8 cellular contexts compared by ENCODE assay signal in genomic region chr18:32349728-32350395, GRCh38.
DNase-seq lines count a peak whose midpoint lies in the region; ATAC-seq and TF ChIP-seq lines count a peak whose summit lies in the region.

No MANE protein-coding gene starts in this region.

- DNase-seq in COLO668 (lab: John Stamatoyannopoulos, UW; ENCODE audit: unreplicated experiment) (peak; percentile 16), fibroblast of lung (ENCODE audit: low read depth in 2 of 2) (peak; percentile 98), occipital lobe (lab: John Stamatoyannopoulos, UW) (peak; percentile 18), NOMO-1 treated with DMSO at 0.1 percent for 48 hours (lab: John Stamatoyannopoulos, UW; ENCODE audit: unreplicated experiment) (no peak), HAP-1 (ENCODE audit: low spot score in 2 of 2) (no peak)
- DNase-seq in stimulated activated CD4-positive, alpha-beta T cell treated with anti-CD3 and anti-CD28 coated beads, Interleukin-1b, Interleukin-23, amount 100 ng/mL, for 48 hours: no peak

- no peak for TF ChIP-seq CTCF in OCI-LY3 (IDR thresholded peaks at IDR 0.05; ENCODE audit: low read depth, low read length)
- no peak for TF ChIP-seq CTCF in fibroblast of lung (conservative IDR thresholded peaks at IDR 0.05 in 1 of 2, IDR thresholded peaks at IDR 0.05 in 1 of 2; ENCODE audit: low read depth in 1 of 2, low read length in 2 of 2)

- H2AFZ ChIP-seq in OCI-LY3 (ENCODE audit: low read depth, low read length): no peak overlapping the region
- H2AFZ ChIP-seq in fibroblast of lung (ENCODE audit: low read length): peak overlapping the region; percentile 32

- H3K79me2 ChIP-seq in OCI-LY3 (ENCODE audit: low read length) (no peaks in the 10 kb centered on the region), fibroblast of lung (ENCODE audit: control insufficient read depth, insufficient read depth, low read length) (no peaks in the 10 kb centered on the region)

- no peak for ATAC-seq in GM19324 (IDR thresholded peaks at IDR 0.05; ENCODE audit: low FRiP score, unreplicated experiment)

- no peaks in the 10 kb centered on the region for H4K20me1 ChIP-seq in OCI-LY3 (ENCODE audit: insufficient read depth, low read length)
- H4K20me1 ChIP-seq in fibroblast of lung (ENCODE audit: control insufficient read depth, extremely low read depth, insufficient read depth, low read length): no peaks in the 10 kb centered on the region

- peaks cover 16% of the 10 kb centered on the region for H3K4me1 ChIP-seq in OCI-LY3 (ENCODE audit: low read length)
- no peaks in the 10 kb centered on the region for H3K4me1 ChIP-seq in fibroblast of lung (ENCODE audit: control insufficient read depth, extremely low read depth, insufficient read depth, low read length)
- peaks cover 7% of the 10 kb centered on the region; the same call in 1 of the 2 replicates for H3K4me1 ChIP-seq in HAP-1

- no peak overlapping the region for H3K9ac ChIP-seq in OCI-LY3 (ENCODE audit: low read length)
- peak overlapping the region; percentile 44 for H3K9ac ChIP-seq in fibroblast of lung (ENCODE audit: insufficient read depth, low read length)

- H3K9me3 ChIP-seq in OCI-LY3 (ENCODE audit: insufficient read depth, low read length): no peaks in the 10 kb centered on the region
- no peaks in the 10 kb centered on the region for H3K9me3 ChIP-seq in fibroblast of lung (ENCODE audit: control insufficient read depth, insufficient read depth, low read depth, low read length)
- no peaks in the 10 kb centered on the region for H3K9me3 ChIP-seq in HAP-1

- no peaks in the 10 kb centered on the region for H3K27me3 ChIP-seq in OCI-LY3 (ENCODE audit: low read depth, low read length)
- H3K27me3 ChIP-seq in fibroblast of lung (ENCODE audit: control insufficient read depth, insufficient read depth, low read length): no peaks in the 10 kb centered on the region
- H3K27me3 ChIP-seq in HAP-1 (ENCODE audit: low read depth): no peaks in the 10 kb centered on the region

- H3K4me2 ChIP-seq in OCI-LY3 (ENCODE audit: low read length) (peak overlapping the region; percentile 36), fibroblast of lung (ENCODE audit: extremely low read depth, insufficient read depth, low read length) (peak overlapping the region; percentile 64)

- in situ Hi-C loops in HAP-1 (cut with MboI; ENCODE audit: low sequenced_read_pairs): no loop called here

- H3K36me3 ChIP-seq in OCI-LY3 (replicated peaks; ENCODE audit: low read depth, low read length) (no peaks in the 10 kb centered on the region), fibroblast of lung (ENCODE audit: control insufficient read depth, insufficient read depth, low read length) (no peaks in the 10 kb centered on the region), HAP-1 (replicated peaks) (no peaks in the 10 kb centered on the region)

- H3K27ac ChIP-seq in OCI-LY3 (ENCODE audit: low read length) (no peak overlapping the region), fibroblast of lung (ENCODE audit: insufficient read depth, low read length) (peak overlapping the region; percentile 71)

- H3K4me3 ChIP-seq in OCI-LY3 (ENCODE audit: low read length) (no peak overlapping the region), fibroblast of lung (replicated peaks in 1 of 4; ENCODE audit: control extremely low read depth in 1 of 4, insufficient read depth in 1 of 4, low read depth in 3 of 4, low read length in 4 of 4) (peak overlapping the region in 3 of 4 experiments; percentile 25 to 64 (median 32)), HAP-1 (no peak overlapping the region)

Comparison
In these comparisons a context has a peak if more than half of its experiments do, and no peak if none do; other contexts are left out.
1. DNase-seq: peak in COLO668 (single experiment), fibroblast of lung (2 of 2) and occipital lobe (single experiment); none in NOMO-1 treated with DMSO at 0.1 percent for 48 hours (single experiment), stimulated activated CD4-positive, alpha-beta T cell treated with anti-CD3 and anti-CD28 coated beads, Interleukin-1b, Interleukin-23, amount 100 ng/mL, for 48 hours (single experiment) and HAP-1 (0 of 2).
2. H3K4me3 ChIP-seq: peak in fibroblast of lung (3 of 4); none in OCI-LY3 (single experiment) and HAP-1 (single experiment).